ENCODE assay signal across 10 cellular contexts in genomic region chr2:127277028-127277427, GRCh38. TPM values are rescaled to one million over a fixed set of nuclear protein-coding genes. Genes with fewer than 3 reads are reported as not detected.
DNase-seq lines count a peak whose midpoint lies in the region; ATAC-seq and TF ChIP-seq lines count a peak whose summit lies in the region.
"Had no signal": no experiment of that assay in that cellular context is flagged by ENCODE, and none has a peak within 500 bp of the region (broad histone marks: within the 10 kb centered on the region; RNA-seq: fewer than 3 reads in every experiment).

No MANE protein-coding gene starts in this region.

- H3K36me3 ChIP-seq in sigmoid colon = peaks cover 6 to 98% (median 49%) of the 10 kb centered on the region in 4 donors

- DNase-seq in naive B cell (no peak), sigmoid colon (no peak), epidermal melanocyte (ENCODE audit: insufficient read length, low spot score) (no peak), HT-29 (ENCODE audit: low spot score) (no peak)
- DNase-seq: DMS79, NCI-H526 treated with DMSO at 0.1 percent for 48 hours had no signal

- ATAC-seq in GM19043 (IDR thresholded peaks at IDR 0.05; ENCODE audit: low read depth, unreplicated experiment) (peak; percentile 79), GM21786 (IDR thresholded peaks at IDR 0.05; ENCODE audit: unreplicated experiment) (peak; percentile 86), HG03457 (IDR thresholded peaks at IDR 0.05; ENCODE audit: unreplicated experiment) (peak; percentile 91), naive B cell (ENCODE audit: low read depth in 2 of 2) (no peak)
- ATAC-seq: gastroesophageal sphincter had no signal

- no peak for TF ChIP-seq EP300 in sigmoid colon (IDR thresholded peaks at IDR 0.05)

- no peaks in the 10 kb centered on the region for H3K9me3 Mint-ChIP-seq in naive B cell

- no peak for TF ChIP-seq POLR2A in sigmoid colon (IDR thresholded peaks at IDR 0.05)

- H3K27me3 Mint-ChIP-seq in naive B cell = no peaks in the 10 kb centered on the region

- H3K36me3 Mint-ChIP-seq in naive B cell = peaks cover 35 to 38% of the 10 kb centered on the region in 2 donors

- TF ChIP-seq CTCF in sigmoid colon (IDR thresholded peaks at IDR 0.05) = no peak

- H3K27ac ChIP-seq in sigmoid colon = no peak overlapping the region
- H3K27ac ChIP-seq: gastroesophageal sphincter had no signal

- 79 to 96% methylated on average over 2 of the region's 2 CpGs for WGBS in sigmoid colon, 2 donors

- H3K9me3 ChIP-seq in sigmoid colon = no peaks in the 10 kb centered on the region
- H3K9me3 ChIP-seq: gastroesophageal sphincter had no signal

- H3K4me1 ChIP-seq in sigmoid colon = no peaks in the 10 kb centered on the region
- H3K4me1 ChIP-seq: gastroesophageal sphincter had no signal

- H3K4me3 Mint-ChIP-seq in naive B cell = no peak overlapping the region

- peak overlapping the region in 5 of 6 donors; percentile 13 to 88 (median 49) for H3K27ac Mint-ChIP-seq in naive B cell

- H3K4me3 ChIP-seq in sigmoid colon = no peak overlapping the region
- H3K4me3 ChIP-seq: gastroesophageal sphincter had no signal

- peaks cover 12 to 31% (median 14%) of the 10 kb centered on the region in 3 donors for H3K4me1 Mint-ChIP-seq in naive B cell

- intact Hi-C loops in sigmoid colon (cut with DNase I) = no loop called here

- H3K27me3 ChIP-seq in sigmoid colon = no peaks in the 10 kb centered on the region
- H3K27me3 ChIP-seq: gastroesophageal sphincter had no signal

RNA-seq across cellular contexts. Expression of gene ERCC3, which starts 16.9 kb away (rescaled TPM):
- 10 to 100 TPM; 19.0 to 32.5 (median 23.6) TPM for polyA plus RNA-seq in naive B cell (ENCODE audit: low read depth in 6 of 6)
- 10 to 100 TPM; 31.7 to 44.8 (median 39.1) TPM for total RNA-seq in sigmoid colon
- 10 to 100 TPM; 15.6 to 26.3 (median 18.5) TPM for polyA plus RNA-seq in sigmoid colon
- total RNA-seq in HT-29 (2014; rRNA removed; shearing (Covaris generic)) = 28.7 and 28.8 TPM in 2 replicates

RNA-seq across cellular contexts. Expression of gene CYP27C1, which starts 56.9 kb away (rescaled TPM):
- polyA plus RNA-seq in naive B cell (ENCODE audit: low read depth in 6 of 6) = not detected
- under 1 TPM; 0.27 to 0.83 (median 0.52) TPM for total RNA-seq in sigmoid colon
- under 1 TPM in 2 of 3 donors, not detected in 1; 0.55 to 0.60 TPM for polyA plus RNA-seq in sigmoid colon
- not detected in 2 replicates for total RNA-seq in HT-29 (2014; rRNA removed; shearing (Covaris generic))

Comparison
In these comparisons a context has a peak if more than half of its experiments do, and no peak if none do; other contexts are left out.
1. ATAC-seq: peak in GM19043 (single experiment), GM21786 (single experiment) and HG03457 (single experiment); none in naive B cell (0 of 2).